ENCODE assay signal across 8 cellular contexts in the genomic region with DNA sequence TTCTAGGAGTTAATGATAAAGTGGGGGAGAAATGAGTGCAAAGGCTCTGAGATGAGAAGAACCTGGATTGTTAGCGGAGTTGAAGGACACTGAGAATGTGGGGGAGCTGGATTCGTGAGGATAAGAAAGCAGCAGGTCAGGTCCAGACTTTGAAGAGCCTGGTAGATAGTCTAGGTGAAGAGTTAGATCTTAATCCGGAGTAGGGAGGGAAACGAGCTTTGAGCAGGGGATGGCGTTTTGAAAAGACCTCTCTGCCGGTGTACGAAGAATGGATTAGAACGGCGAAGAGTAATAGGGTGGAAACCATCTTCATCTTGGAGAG. TPM values are rescaled to one million over a fixed set of nuclear protein-coding genes. Genes with fewer than 3 reads are reported as not detected.
A peak's percentile ranks its signal among the peaks of the same experiment; 100 is the strongest.
DNase-seq lines count a peak whose midpoint lies in the region; ATAC-seq and TF ChIP-seq lines count a peak whose summit lies in the region.

No MANE protein-coding gene starts in this region.

- peaks cover 30% of the 10 kb centered on the region for H3F3A ChIP-seq in SU-DHL-6 (ENCODE audit: insufficient read depth)

- ATAC-seq in HG02885 (IDR thresholded peaks at IDR 0.05; ENCODE audit: poor library complexity, unreplicated experiment), result no peak

- BruUV-seq in A673 (replicated peaks; lab: Mats Ljungman, UMichigan), result no TSS peak

- H3K79me2 ChIP-seq in SU-DHL-6 (ENCODE audit: insufficient read depth, low read length) (peaks cover 40% of the 10 kb centered on the region), fibroblast of lung (ENCODE audit: control insufficient read depth, insufficient read depth, low read length) (peaks cover 33% of the 10 kb centered on the region)

- H3K4me3 ChIP-seq in GM12864 (ENCODE audit: low read depth, low read length), result peak overlapping the region; percentile 10; the same call in 1 of the 2 replicates
- H3K4me3 ChIP-seq in SU-DHL-6 (ENCODE audit: insufficient read depth, low read length, poor library complexity, severe bottlenecking), result no peak overlapping the region
- peak overlapping the region in 2 of 4 experiments; percentile 25 to 30 for H3K4me3 ChIP-seq in fibroblast of lung (replicated peaks in 1 of 4; ENCODE audit: control extremely low read depth in 1 of 4, insufficient read depth in 1 of 4, low read depth in 3 of 4, low read length in 4 of 4)
- H3K4me3 ChIP-seq in sigmoid colon, result peak overlapping the region in 2 of 4 donors; percentile 76 to 84
- H3K4me3 ChIP-seq in A673 (ENCODE audit: low read depth, low read length, poor library complexity, severe bottlenecking), result no peak overlapping the region

- CTCF ChIA-PET in A673 (lab: Charles Lee), result interaction anchor here (0.6 kb wide), 1 partner anchor 79 kb away, joined by 9 read pairs; no protein-coding TSS in a partner anchor

- H3K9ac ChIP-seq in SU-DHL-6 (ENCODE audit: low read length) (no peak overlapping the region), fibroblast of lung (ENCODE audit: insufficient read depth, low read length) (no peak overlapping the region)

- peak overlapping the region; percentile 31 for H3K4me2 ChIP-seq in SU-DHL-6 (ENCODE audit: low read depth, low read length, poor library complexity, severe bottlenecking)
- H3K4me2 ChIP-seq in fibroblast of lung (ENCODE audit: extremely low read depth, insufficient read depth, low read length), result no peak overlapping the region

- no peak for DNase-seq in GM12864 (ENCODE audit: low read depth)
- no peak for DNase-seq in fibroblast of lung (ENCODE audit: low read depth in 2 of 2)
- no peak for DNase-seq in sigmoid colon
- DNase-seq in OCI-M1 (lab: John Stamatoyannopoulos, UW), result no peak
- no peak for DNase-seq in A673 (ENCODE audit: low spot score)
- DNase-seq in SK-N-DZ (ENCODE audit: low spot score), result no peak

- no peaks in the 10 kb centered on the region for H3K9me2 ChIP-seq in SU-DHL-6 (replicated peaks; ENCODE audit: insufficient read depth, low read length)

- H3K36me3 ChIP-seq in SU-DHL-6 (ENCODE audit: low read length) (no peaks in the 10 kb centered on the region), fibroblast of lung (ENCODE audit: control insufficient read depth, insufficient read depth, low read length) (no peaks in the 10 kb centered on the region), sigmoid colon (peaks cover 0 to 8% (median 0%) of the 10 kb centered on the region in 4 donors), A673 (ENCODE audit: insufficient read depth, low read length, poor library complexity, severe bottlenecking) (no peaks in the 10 kb centered on the region)

- POLR2A ChIA-PET in A673 (lab: Charles Lee; ENCODE audit: low non-redundant PET), result interaction anchor here (1.1 kb wide), 1 partner anchor 29 kb away, joined by 4 read pairs; the partner anchor contains the start of gene RBM39

- intact Hi-C loops in sigmoid colon (cut with DNase I), result loop anchor here (5.0 kb wide), 1 partner anchor 111 kb away; no protein-coding TSS in a partner anchor
- intact Hi-C loops in A673 (cut with micrococcal nuclease; ENCODE audit: unreplicated experiment), result no loop called here

- H3K9me3 ChIP-seq in SU-DHL-6 (ENCODE audit: insufficient read depth, low read length), result no peaks in the 10 kb centered on the region
- no peaks in the 10 kb centered on the region for H3K9me3 ChIP-seq in fibroblast of lung (ENCODE audit: control insufficient read depth, insufficient read depth, low read depth, low read length)
- H3K9me3 ChIP-seq in sigmoid colon, result no peaks in the 10 kb centered on the region
- H3K9me3 ChIP-seq in A673 (ENCODE audit: low read depth, low read length, poor library complexity, severe bottlenecking), result no peaks in the 10 kb centered on the region

- no peak for TF ChIP-seq EP300 in sigmoid colon (IDR thresholded peaks at IDR 0.05)

- no peak for TF ChIP-seq CTCF in GM12864 (IDR thresholded peaks at IDR 0.05; ENCODE audit: low read depth, low read length, missing control alignments)
- no peak for TF ChIP-seq CTCF in SU-DHL-6 (IDR thresholded peaks at IDR 0.05; ENCODE audit: insufficient read depth, low read length, poor library complexity, severe bottlenecking)
- no peak for TF ChIP-seq CTCF in fibroblast of lung (conservative IDR thresholded peaks at IDR 0.05 in 1 of 2, IDR thresholded peaks at IDR 0.05 in 1 of 2; ENCODE audit: low read depth in 1 of 2, low read length in 2 of 2)
- TF ChIP-seq CTCF in sigmoid colon (IDR thresholded peaks at IDR 0.05), result no peak
- TF ChIP-seq CTCF in A673 (conservative IDR thresholded peaks at IDR 0.05; ENCODE audit: low read depth, low read length), result no peak

- H4K20me1 ChIP-seq in SU-DHL-6 (ENCODE audit: low read depth, low read length), result no peaks in the 10 kb centered on the region
- H4K20me1 ChIP-seq in fibroblast of lung (ENCODE audit: control insufficient read depth, extremely low read depth, insufficient read depth, low read length), result no peaks in the 10 kb centered on the region

- WGBS in sigmoid colon, 2 donors, result 86% methylated on average over 9 of the region's 9 CpGs

- peak overlapping the region; percentile 86 for H2AFZ ChIP-seq in SU-DHL-6 (ENCODE audit: low read depth, low read length, severe bottlenecking)
- H2AFZ ChIP-seq in fibroblast of lung (ENCODE audit: low read length), result peak overlapping the region; percentile 15

- H3K27ac ChIP-seq in SU-DHL-6 (ENCODE audit: low read depth, low read length), result no peak overlapping the region
- peak overlapping the region; percentile 71 for H3K27ac ChIP-seq in fibroblast of lung (ENCODE audit: insufficient read depth, low read length)
- peak overlapping the region; percentile 93 to 97 (median 94) for H3K27ac ChIP-seq in sigmoid colon
- H3K27ac ChIP-seq in A673 (ENCODE audit: low read depth, low read length, poor library complexity, severe bottlenecking), result no peak overlapping the region

- H3K27me3 ChIP-seq in SU-DHL-6 (ENCODE audit: low read length), result no peaks in the 10 kb centered on the region
- H3K27me3 ChIP-seq in fibroblast of lung (ENCODE audit: control insufficient read depth, insufficient read depth, low read length), result no peaks in the 10 kb centered on the region
- no peaks in the 10 kb centered on the region for H3K27me3 ChIP-seq in sigmoid colon
- H3K27me3 ChIP-seq in A673 (replicated peaks; ENCODE audit: insufficient read depth, low read depth, low read length, poor library complexity), result no peaks in the 10 kb centered on the region

- H3K4me1 ChIP-seq in fibroblast of lung (ENCODE audit: control insufficient read depth, extremely low read depth, insufficient read depth, low read length) (peaks cover 20% of the 10 kb centered on the region), sigmoid colon (peaks cover 0 to 54% (median 32%) of the 10 kb centered on the region in 4 donors), A673 (ENCODE audit: insufficient read depth, low read length, poor library complexity, severe bottlenecking) (peaks cover 35% of the 10 kb centered on the region)

- TF ChIP-seq POLR2A in sigmoid colon (IDR thresholded peaks at IDR 0.05), result no peak

RNA-seq across cellular contexts. Expression of gene PHF20, which starts 0.5 kb away (rescaled TPM):
- 28.2 and 40.1 TPM in 2 replicates for total RNA-seq in fibroblast of lung
- polyA plus RNA-seq in fibroblast of lung, result 31.4 and 32.5 TPM in 2 replicates
- 24.4 and 29.6 TPM in 2 replicates for polyA plus RNA-seq in fibroblast of lung (2012)
- 49.2 and 74.5 TPM in 2 replicates for polyA minus RNA-seq in fibroblast of lung (ENCODE audit: low replicate concordance)
- 10 to 100 TPM; 41.0 to 49.7 (median 45.5) TPM for total RNA-seq in sigmoid colon
- polyA plus RNA-seq in sigmoid colon, result 10 to 100 TPM; 10.8 to 25.6 (median 17.6) TPM
- 43.0 and 49.6 TPM in 2 replicates for total RNA-seq in A673 (2021)
- polyA plus RNA-seq in SK-N-DZ (2014; cell fraction: cytosol; rRNA removed), result 35.2 and 44.3 TPM in 2 replicates
- polyA plus RNA-seq in SK-N-DZ (2014; cell fraction: nucleus; rRNA removed), result 37.9 and 84.0 TPM in 2 replicates

RNA-seq across cellular contexts. Expression of gene RBM39, which starts 29.3 kb away (rescaled TPM):
- total RNA-seq in fibroblast of lung, result 462 and 465 TPM in 2 replicates
- polyA plus RNA-seq in fibroblast of lung, result 43.1 and 57.7 TPM in 2 replicates
- 113 and 118 TPM in 2 replicates for polyA plus RNA-seq in fibroblast of lung (2012)
- polyA minus RNA-seq in fibroblast of lung (ENCODE audit: low replicate concordance), result 30.1 and 48.9 TPM in 2 replicates
- 100 to 1,000 TPM; 281 to 408 (median 296) TPM for total RNA-seq in sigmoid colon
- polyA plus RNA-seq in sigmoid colon, result 100 to 1,000 TPM in 1 of 3 donors, 10 to 100 TPM in 2; 68.2 to 166 (median 94.9) TPM
- 316 and 329 TPM in 2 replicates for total RNA-seq in A673 (2021)
- polyA plus RNA-seq in SK-N-DZ (2014; cell fraction: cytosol; rRNA removed), result 409 and 443 TPM in 2 replicates
- 2,022 and 2,099 TPM in 2 replicates for polyA plus RNA-seq in SK-N-DZ (2014; cell fraction: nucleus; rRNA removed)

Comparison
In these comparisons a context has a peak if more than half of its experiments do, and no peak if none do; other contexts are left out.
1. H3K27ac ChIP-seq: peak in fibroblast of lung (single experiment) and sigmoid colon (4 of 4); none in SU-DHL-6 (single experiment) and A673 (single experiment).